17 cellular contexts compared by ENCODE assay signal in genomic region chr3:186960327-186960726, GRCh38. TPM values are rescaled to one million over a fixed set of nuclear protein-coding genes. Genes with fewer than 3 reads are reported as not detected.
A peak's percentile ranks its signal among the peaks of the same experiment; 100 is the strongest.
DNase-seq lines count a peak whose midpoint lies in the region; ATAC-seq and TF ChIP-seq lines count a peak whose summit lies in the region.
"Had no signal": no experiment of that assay in that cellular context is flagged by ENCODE, and none has a peak within 500 bp of the region (broad histone marks: within the 10 kb centered on the region; RNA-seq: fewer than 3 reads in every experiment).

No MANE protein-coding gene starts in this region.

- peaks cover 36% of the 10 kb centered on the region for H3K36me3 Mint-ChIP-seq in activated CD4-positive, alpha-beta T cell treated with anti-CD3 and anti-CD28 coated beads, Interleukin-2, amount 10 ng/mL, durations not matched to agents 7 days and 5 days (ENCODE audit: low read depth)
- H3K36me3 Mint-ChIP-seq in WTC11 = peaks cover 4% of the 10 kb centered on the region; the same call in 1 of the 2 replicates
- H3K36me3 Mint-ChIP-seq in memory B cell = peaks cover 22% of the 10 kb centered on the region

- no peak for DNase-seq in activated CD4-positive, alpha-beta T cell treated with anti-CD3 and anti-CD28 coated beads, Interleukin-2, amount 10 ng/mL, durations not matched to agents 7 days and 5 days
- DNase-seq in activated CD4-positive, alpha-beta T cell treated with anti-CD3 and anti-CD28 coated beads, Interleukin-2, amount 50 U/mL, for 48 hours = no peak
- DNase-seq in CMK (ENCODE audit: low read depth) = peak; percentile 31
- DNase-seq in WTC11 (ENCODE audit: low spot score) = no peak
- no peak for DNase-seq in memory B cell (ENCODE audit: low spot score in 2 of 2)
- no peak for DNase-seq in AG08395 (ENCODE audit: low spot score)
- DNase-seq in posterior cingulate gyrus = no peak
- DNase-seq: COR-L47; foreskin fibroblast; hippocampal formation; MG63; midbrain; NCI-H146; NK-92 treated with Interleukin-12 subunit alpha and Interleukin-12 subunit beta, amount 100 ng/mL, for 24 hours had no signal

- no peak for TF ChIP-seq CTCF in WTC11 (IDR thresholded peaks at IDR 0.05)

- POLR2A ChIA-PET in activated CD4-positive, alpha-beta T cell treated with anti-CD3 and anti-CD28 coated beads, Interleukin-2, amount 10 ng/mL, durations not matched to agents 7 days and 5 days (lab: Charles Lee) = no interaction called here
- POLR2A ChIA-PET in WTC11 (lab: Charles Lee) = no interaction called here

- intact Hi-C loops in posterior cingulate gyrus (cut with DNase I) = no loop called here

- H3K4me1 Mint-ChIP-seq in activated CD4-positive, alpha-beta T cell treated with anti-CD3 and anti-CD28 coated beads, Interleukin-2, amount 10 ng/mL, durations not matched to agents 7 days and 5 days = peaks cover 37% of the 10 kb centered on the region
- H3K4me1 Mint-ChIP-seq in WTC11 (peaks cover 65% of the 10 kb centered on the region), memory B cell (peaks cover 46% of the 10 kb centered on the region)

- no peak for ATAC-seq in WTC11
- peak; percentile 23 for ATAC-seq in memory B cell (ENCODE audit: low read depth)
- no peak for ATAC-seq in HG03342 (IDR thresholded peaks at IDR 0.05; ENCODE audit: unreplicated experiment)
- ATAC-seq: Right ventricle myocardium inferior had no signal

- CTCF ChIA-PET in activated CD4-positive, alpha-beta T cell treated with anti-CD3 and anti-CD28 coated beads, Interleukin-2, amount 10 ng/mL, durations not matched to agents 7 days and 5 days (lab: Charles Lee) = interaction anchor here (0.6 to 1.6 kb wide), 2 partner anchors 29 to 392 kb away, joined by 3 to 4 read pairs; no protein-coding TSS in a partner anchor
- CTCF ChIA-PET in WTC11 (lab: Charles Lee) = interaction anchor here (1.0 to 1.1 kb wide), 2 partner anchors 17 to 111 kb away, joined by 3 read pairs; no protein-coding TSS in a partner anchor

- peak overlapping the region; percentile 38 for H3K27ac Mint-ChIP-seq in activated CD4-positive, alpha-beta T cell treated with anti-CD3 and anti-CD28 coated beads, Interleukin-2, amount 10 ng/mL, durations not matched to agents 7 days and 5 days
- peak overlapping the region; percentile 9; the same call in 1 of the 2 replicates for H3K27ac Mint-ChIP-seq in WTC11
- H3K27ac Mint-ChIP-seq in memory B cell = peak overlapping the region; percentile 83
- H3K27ac Mint-ChIP-seq: T-helper 1 cell treated with Interleukin-12 subunit alpha and Interleukin-12 subunit beta and Interleukin-4 antibody, amounts not matched to agents 30 μg/mL and 1 μg/mL, for 36 hours had no signal

- no peak overlapping the region for H3K4me3 Mint-ChIP-seq in activated CD4-positive, alpha-beta T cell treated with anti-CD3 and anti-CD28 coated beads, Interleukin-2, amount 10 ng/mL, durations not matched to agents 7 days and 5 days
- H3K4me3 Mint-ChIP-seq in WTC11 (no peak overlapping the region), memory B cell (peak overlapping the region; percentile 17)
- H3K4me3 Mint-ChIP-seq: T-helper 1 cell treated with Interleukin-12 subunit alpha and Interleukin-12 subunit beta and Interleukin-4 antibody, amounts not matched to agents 30 μg/mL and 1 μg/mL, for 36 hours had no signal

- H3K27me3 Mint-ChIP-seq in activated CD4-positive, alpha-beta T cell treated with anti-CD3 and anti-CD28 coated beads, Interleukin-2, amount 10 ng/mL, durations not matched to agents 7 days and 5 days = no peaks in the 10 kb centered on the region
- H3K27me3 Mint-ChIP-seq in WTC11 (ENCODE audit: low read depth) = no peaks in the 10 kb centered on the region
- no peaks in the 10 kb centered on the region for H3K27me3 Mint-ChIP-seq in memory B cell

- no peaks in the 10 kb centered on the region for H3K9me3 Mint-ChIP-seq in activated CD4-positive, alpha-beta T cell treated with anti-CD3 and anti-CD28 coated beads, Interleukin-2, amount 10 ng/mL, durations not matched to agents 7 days and 5 days
- no peaks in the 10 kb centered on the region for H3K9me3 Mint-ChIP-seq in WTC11
- no peaks in the 10 kb centered on the region for H3K9me3 Mint-ChIP-seq in memory B cell
- H3K9me3 Mint-ChIP-seq: T-helper 1 cell treated with Interleukin-12 subunit alpha and Interleukin-12 subunit beta and Interleukin-4 antibody, amounts not matched to agents 30 μg/mL and 1 μg/mL, for 36 hours had no signal

TF ChIP-seq in WTC11, 78 proteins besides CTCF, POLR2A, EP300 and RAD21 (continues in another document):
- TF ChIP-seq SP1 (CRISPR knock-in tag; conservative IDR thresholded peaks at IDR 0.05) (no peak), ERG (CRISPR knock-in tag; IDR thresholded peaks at IDR 0.05) (no peak), NR2C2 (CRISPR knock-in tag; IDR thresholded peaks at IDR 0.05) (no peak), IRF2 (CRISPR knock-in tag; IDR thresholded peaks at IDR 0.05; ENCODE audit: borderline replicate concordance, low read depth) (no peak), ZNF121 (CRISPR knock-in tag; IDR thresholded peaks at IDR 0.05) (no peak), HMGXB4 (CRISPR knock-in tag; IDR thresholded peaks at IDR 0.05) (no peak), ATF3 (CRISPR knock-in tag; conservative IDR thresholded peaks at IDR 0.05) (no peak), AR (CRISPR knock-in tag; IDR thresholded peaks at IDR 0.05) (no peak), USF2 (CRISPR knock-in tag; IDR thresholded peaks at IDR 0.05) (no peak), MAX (CRISPR knock-in tag; IDR thresholded peaks at IDR 0.05) (no peak), ZNF263 (CRISPR knock-in tag; IDR thresholded peaks at IDR 0.05; ENCODE audit: low read depth) (no peak), NFYB (CRISPR knock-in tag; conservative IDR thresholded peaks at IDR 0.05; ENCODE audit: low read depth) (no peak), ESRRA (CRISPR knock-in tag; IDR thresholded peaks at IDR 0.05; ENCODE audit: borderline replicate concordance) (no peak)

RNA-seq across cellular contexts. Expression of gene ST6GAL1, which starts 30.0 kb away (rescaled TPM):
- total RNA-seq in activated CD4-positive, alpha-beta T cell treated with anti-CD3 and anti-CD28 coated beads, Interleukin-2, amount 10 ng/mL, durations not matched to agents 7 days and 5 days = 100 to 1,000 TPM; 145 to 183 TPM
- 82.5 to 87.5 TPM (median 83.4 TPM) in 3 replicates for total RNA-seq in WTC11 (2021)

Comparison
In these comparisons a context has a peak if more than half of its experiments do, and no peak if none do; other contexts are left out.
1. H3K27ac Mint-ChIP-seq: peak in every context shown above with its lines; median percentile 83 in memory B cell; 38 in activated CD4-positive, alpha-beta T cell treated with anti-CD3 and anti-CD28 coated beads, Interleukin-2, amount 10 ng/mL, durations not matched to agents 7 days and 5 days; 9 in WTC11.